ENCODE assay signal across 1 cellular context in the genomic region with DNA sequence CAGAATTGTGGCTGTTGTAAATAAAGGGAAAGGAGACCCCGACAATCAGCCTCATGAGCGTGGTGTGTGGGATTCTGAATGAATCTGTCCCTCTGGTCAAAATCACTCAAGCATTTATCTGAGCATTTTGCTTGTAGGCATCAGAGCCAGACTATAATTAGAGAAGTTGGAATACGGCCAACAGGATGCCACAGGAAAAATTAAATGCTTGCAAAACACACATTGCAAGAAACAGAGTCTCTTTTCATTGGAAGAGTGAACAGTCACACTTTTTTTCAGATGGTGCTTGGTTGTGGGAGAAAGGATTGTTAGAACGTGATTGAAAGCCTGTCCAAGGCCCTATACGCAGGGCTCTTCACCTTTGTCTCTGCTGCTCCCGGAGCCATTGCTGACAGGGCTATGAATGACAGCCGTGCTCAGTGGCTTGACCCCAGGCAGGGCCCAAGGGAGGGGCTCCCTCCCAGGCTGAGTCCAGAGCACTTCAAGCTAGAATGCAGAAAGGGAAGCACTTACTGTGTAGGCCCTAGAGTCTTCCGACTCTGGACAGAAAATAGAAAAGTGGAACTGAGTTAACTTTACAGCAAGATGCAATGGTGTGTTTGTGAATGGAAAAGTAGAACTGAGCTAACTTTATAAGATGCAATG.
TF ChIP-seq lines count a peak whose summit lies in the region.

No MANE protein-coding gene starts in this region.

TF ChIP-seq in GM23338, 12 proteins besides CTCF, POLR2A, EP300 and RAD21:
- no peak for TF ChIP-seq ZNF462 (CRISPR knock-in tag; IDR thresholded peaks at IDR 0.05)
- TF ChIP-seq NANOG (IDR thresholded peaks at IDR 0.05; ENCODE audit: borderline replicate concordance), result no peak
- no peak for TF ChIP-seq EZH2phosphoT487 (IDR thresholded peaks at IDR 0.05; ENCODE audit: unreplicated experiment)
- no peak for TF ChIP-seq EZH2 (IDR thresholded peaks at IDR 0.05; ENCODE audit: low read depth, unreplicated experiment)
- TF ChIP-seq CREB1 (CRISPR knock-in tag; IDR thresholded peaks at IDR 0.05; ENCODE audit: low read depth), result no peak
- TF ChIP-seq, protein P1, sequence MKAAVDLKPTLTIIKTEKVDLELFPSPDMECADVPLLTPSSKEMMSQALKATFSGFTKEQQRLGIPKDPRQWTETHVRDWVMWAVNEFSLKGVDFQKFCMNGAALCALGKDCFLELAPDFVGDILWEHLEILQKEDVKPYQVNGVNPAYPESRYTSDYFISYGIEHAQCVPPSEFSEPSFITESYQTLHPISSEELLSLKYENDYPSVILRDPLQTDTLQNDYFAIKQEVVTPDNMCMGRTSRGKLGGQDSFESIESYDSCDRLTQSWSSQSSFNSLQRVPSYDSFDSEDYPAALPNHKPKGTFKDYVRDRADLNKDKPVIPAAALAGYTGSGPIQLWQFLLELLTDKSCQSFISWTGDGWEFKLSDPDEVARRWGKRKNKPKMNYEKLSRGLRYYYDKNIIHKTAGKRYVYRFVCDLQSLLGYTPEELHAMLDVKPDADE (IDR thresholded peaks at IDR 0.05), result no peak
- TF ChIP-seq REST (IDR thresholded peaks at IDR 0.05; ENCODE audit: unreplicated experiment), result no peak
- no peak for TF ChIP-seq POLR2AphosphoS5 (IDR thresholded peaks at IDR 0.05; ENCODE audit: low read depth)
- no peak for TF ChIP-seq ZNF331 (CRISPR knock-in tag; IDR thresholded peaks at IDR 0.05; ENCODE audit: low read depth)
- no peak for TF ChIP-seq ZNF114 (CRISPR knock-in tag; IDR thresholded peaks at IDR 0.05)
- no peak for TF ChIP-seq JUNB (IDR thresholded peaks at IDR 0.05; ENCODE audit: unreplicated experiment)
- TF ChIP-seq STAT1 (IDR thresholded peaks at IDR 0.05; ENCODE audit: unreplicated experiment), result no peak
